ENCODE assay signal across 8 cellular contexts in the genomic region with DNA sequence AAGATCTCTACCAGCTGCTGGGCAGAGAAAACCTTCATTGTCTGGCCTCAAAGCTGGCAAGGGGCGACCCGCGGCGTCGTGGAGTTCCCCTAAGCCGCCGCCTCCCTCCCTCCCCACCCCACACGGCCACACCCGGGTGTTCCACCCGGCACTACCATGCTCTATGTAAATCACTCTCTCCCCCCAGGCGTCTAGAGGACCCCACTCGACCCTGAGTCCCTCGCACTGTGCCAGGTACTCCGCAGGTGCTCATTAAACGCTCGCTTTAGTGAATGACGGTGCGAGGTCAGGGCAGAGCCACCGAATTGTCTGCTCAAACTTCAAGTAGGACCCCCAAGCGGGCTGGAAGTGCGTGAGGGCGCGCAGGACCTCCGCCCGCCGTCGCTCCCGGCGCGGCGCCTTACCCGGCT. TPM values are rescaled to one million over a fixed set of nuclear protein-coding genes. Genes with fewer than 3 reads are reported as not detected.
DNase-seq lines count a peak whose midpoint lies in the region; ATAC-seq and TF ChIP-seq lines count a peak whose summit lies in the region.

No MANE protein-coding gene starts in this region.

- in situ Hi-C loops in KBM-7 (cut with MboI; ENCODE audit: low pct_unique_long_range_greater_than_20kb, low sequenced_read_pairs) = no loop called here

- peaks cover 40% of the 10 kb centered on the region for H3K4me1 ChIP-seq in CD8-positive, alpha-beta memory T cell (ENCODE audit: insufficient read depth, low read length)
- H3K4me1 ChIP-seq in neutrophil (ENCODE audit: control insufficient read depth in 1 of 2, insufficient read depth in 1 of 2, low read depth in 1 of 2, low read length in 1 of 2) (peaks cover 24% of the 10 kb centered on the region in 2 experiments), vagina (peaks cover 31% of the 10 kb centered on the region)

- H3K4me3 Mint-ChIP-seq in CD8-positive, alpha-beta memory T cell = peak overlapping the region; percentile 93 to 98 (median 95)

- H3K27ac Mint-ChIP-seq in CD8-positive, alpha-beta memory T cell = peak overlapping the region; percentile 91 to 98 (median 96)

- H3K9me3 ChIP-seq in CD8-positive, alpha-beta memory T cell (ENCODE audit: low read length) = peaks cover 11% of the 10 kb centered on the region
- H3K9me3 ChIP-seq in neutrophil = no peaks in the 10 kb centered on the region
- H3K9me3 ChIP-seq in vagina = no peaks in the 10 kb centered on the region

- TF ChIP-seq CTCF in neutrophil (IDR thresholded peaks at IDR 0.05) (no peak), vagina (IDR thresholded peaks at IDR 0.05) (no peak)

- H3K36me3 ChIP-seq in CD8-positive, alpha-beta memory T cell (ENCODE audit: insufficient read depth, low read length) = no peaks in the 10 kb centered on the region
- H3K36me3 ChIP-seq in neutrophil (no peaks in the 10 kb centered on the region), vagina (no peaks in the 10 kb centered on the region)

- H3K4me1 Mint-ChIP-seq in CD8-positive, alpha-beta memory T cell = peaks cover 43 to 61% (median 49%) of the 10 kb centered on the region in 3 donors

- POLR2A ChIA-PET in CD8-positive, alpha-beta memory T cell (lab: Charles Lee) = interaction anchor here (0.5 to 1.9 kb wide), 4 partner anchors 23 to 281 kb away, joined by 3 to 9 read pairs (median 4); a partner anchor contains a TSS

- no peak for TF ChIP-seq POLR2A in vagina (IDR thresholded peaks at IDR 0.05)

- DNase-seq in CD8-positive, alpha-beta memory T cell = peak; percentile 47 to 75 (median 51)
- peak; percentile 17 for DNase-seq in KBM-7
- peak; percentile 21 to 30 for DNase-seq in activated CD8-positive, alpha-beta memory T cell treated with anti-CD3 and anti-CD28 coated beads for 1 hour (ENCODE audit: extremely low read depth in 1 of 2, low read depth in 1 of 2)
- no peak for DNase-seq in epithelial cell of prostate (ENCODE audit: low read depth, low spot score)
- DNase-seq in vagina (ENCODE audit: extremely low spot score in 2 of 2) = no peak
- DNase-seq in NCI-H1694 (lab: John Stamatoyannopoulos, UW) = no peak

- ATAC-seq in GM21390 (IDR thresholded peaks at IDR 0.05; ENCODE audit: unreplicated experiment) = peak; percentile 17

- H3K27ac ChIP-seq in CD8-positive, alpha-beta memory T cell (ENCODE audit: low read depth, low read length) = peak overlapping the region; percentile 81
- peak overlapping the region; percentile 41 for H3K27ac ChIP-seq in epithelial cell of prostate
- peak overlapping the region; percentile 92 for H3K27ac ChIP-seq in neutrophil
- H3K27ac ChIP-seq in vagina = peak overlapping the region; percentile 95

- H3K27me3 Mint-ChIP-seq in CD8-positive, alpha-beta memory T cell = peaks cover 0 to 2% of the 10 kb centered on the region in 2 donors

- peak overlapping the region; percentile 85 for H3K4me3 ChIP-seq in CD8-positive, alpha-beta memory T cell (ENCODE audit: low read length)
- H3K4me3 ChIP-seq in neutrophil (ENCODE audit: low read depth in 1 of 2, low read length in 1 of 2) = peak overlapping the region; percentile 83 to 85
- peak overlapping the region; percentile 85 to 93 for H3K4me3 ChIP-seq in vagina

- peaks cover 5 to 16% (median 11%) of the 10 kb centered on the region in 5 donors for H3K9me3 Mint-ChIP-seq in CD8-positive, alpha-beta memory T cell

- intact Hi-C loops in vagina (cut with DNase I) = no loop called here

- no peaks in the 10 kb centered on the region for H3K27me3 ChIP-seq in CD8-positive, alpha-beta memory T cell (ENCODE audit: insufficient read depth, low read length, poor library complexity, severe bottlenecking)
- H3K27me3 ChIP-seq in neutrophil (no peaks in the 10 kb centered on the region), vagina (no peaks in the 10 kb centered on the region)

- CTCF ChIA-PET in CD8-positive, alpha-beta memory T cell (lab: Charles Lee) = interaction anchor here (1.2 to 1.3 kb wide), 2 partner anchors 26 to 38 kb away, joined by 3 read pairs; no protein-coding TSS in a partner anchor

- peaks cover 6 to 17% (median 15%) of the 10 kb centered on the region in 3 donors for H3K36me3 Mint-ChIP-seq in CD8-positive, alpha-beta memory T cell

RNA-seq across cellular contexts. Expression of a gene that starts 0.6 kb away (rescaled TPM):
- total RNA-seq in CD8-positive, alpha-beta memory T cell = 10 to 100 TPM; 24.7 to 27.9 TPM
- 34.0 TPM for polyA plus RNA-seq in CD8-positive, alpha-beta memory T cell
- 42.2 TPM for total RNA-seq in vagina

Comparison
In these comparisons a context has a peak if more than half of its experiments do, and no peak if none do; other contexts are left out.
1. DNase-seq: peak in CD8-positive, alpha-beta memory T cell (5 of 5), KBM-7 (single experiment) and activated CD8-positive, alpha-beta memory T cell treated with anti-CD3 and anti-CD28 coated beads for 1 hour (2 of 2); none in epithelial cell of prostate (single experiment), vagina (0 of 2) and NCI-H1694 (single experiment).
2. H3K27ac ChIP-seq: peak in every context shown above with its lines; median percentile 95 in vagina; 92 in neutrophil; 81 in CD8-positive, alpha-beta memory T cell; 41 in epithelial cell of prostate.
3. Peak in every context shown above with its lines, with median percentiles within 50 percentile points of each other: H3K4me3 ChIP-seq.